In the genomic region with DNA sequence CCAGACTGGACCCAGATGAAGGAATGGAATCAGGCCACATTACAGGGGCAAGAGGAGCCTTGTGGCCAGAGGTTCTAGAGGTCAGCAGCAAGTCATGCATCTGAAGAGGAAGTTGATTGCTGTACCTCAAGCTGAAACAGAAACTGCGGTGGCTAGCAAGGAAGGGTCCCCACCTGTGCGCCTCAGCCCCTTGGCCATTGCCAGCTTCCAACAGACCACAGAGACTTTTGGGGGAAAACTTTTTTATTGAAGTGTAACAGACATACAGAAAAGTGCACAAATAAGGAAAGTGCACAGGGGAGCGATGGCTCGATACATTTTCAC, we compare ENCODE assay signal across 9 cellular contexts. TPM values are rescaled to one million over a fixed set of nuclear protein-coding genes. Genes with fewer than 3 reads are reported as not detected.
DNase-seq lines count a peak whose midpoint lies in the region; ATAC-seq and TF ChIP-seq lines count a peak whose summit lies in the region.
"Had no signal": no experiment of that assay in that cellular context is flagged by ENCODE, and none has a peak within 500 bp of the region (broad histone marks: within the 10 kb centered on the region; RNA-seq: fewer than 3 reads in every experiment).

No MANE protein-coding gene starts in this region.

- H3K4me1 Mint-ChIP-seq in immature natural killer cell, result peaks cover 6 to 9% of the 10 kb centered on the region in 2 donors
- H3K4me1 Mint-ChIP-seq in activated T-cell treated with anti-CD3 and anti-CD28 coated beads, Interleukin-2, amount 50 U/mL, for 72 hours (ENCODE audit: low read depth), result no peaks in the 10 kb centered on the region

- in situ Hi-C loops in GM13977 (cut with MboI; ENCODE audit: low pct_unique_long_range_greater_than_20kb, low sequenced_read_pairs, unreplicated experiment), result no loop called here

- H3K36me3 Mint-ChIP-seq in immature natural killer cell, result no peaks in the 10 kb centered on the region
- H3K36me3 Mint-ChIP-seq in activated T-cell treated with anti-CD3 and anti-CD28 coated beads, Interleukin-2, amount 50 U/mL, for 72 hours (ENCODE audit: insufficient read depth in 2 of 2), result no peaks in the 10 kb centered on the region

- no peaks in the 10 kb centered on the region for H3K9me3 Mint-ChIP-seq in immature natural killer cell
- no peaks in the 10 kb centered on the region for H3K9me3 Mint-ChIP-seq in activated T-cell treated with anti-CD3 and anti-CD28 coated beads, Interleukin-2, amount 50 U/mL, for 72 hours

- TF ChIP-seq CTCF in GM13977 (IDR thresholded peaks at IDR 0.05; ENCODE audit: extremely low read depth, insufficient read depth, missing control alignments), result no peak

- peaks cover 0 to 2% (median 0%) of the 10 kb centered on the region in 3 donors for H3K27me3 Mint-ChIP-seq in immature natural killer cell (ENCODE audit: low read depth in 3 of 3)
- peaks cover 18% of the 10 kb centered on the region for H3K27me3 Mint-ChIP-seq in activated T-cell treated with anti-CD3 and anti-CD28 coated beads, Interleukin-2, amount 50 U/mL, for 72 hours (ENCODE audit: low read depth)

- DNase-seq in GM13977 (ENCODE audit: low spot score), result peak; percentile 40
- DNase-seq in immature natural killer cell, result no peak
- no peak for DNase-seq in activated T-cell treated with anti-CD3 and anti-CD28 coated beads, Interleukin-2, amount 50 U/mL, for 72 hours
- no peak for DNase-seq in NCI-H510A treated with DMSO at 0.1 percent for 48 hours (lab: John Stamatoyannopoulos, UW)
- DNase-seq in activated CD8-positive, alpha-beta memory T cell treated with anti-CD3 and anti-CD28 coated beads, Interleukin-2, amount 50 U/mL, for 4 hours, result no peak
- DNase-seq in NCI-H1436 treated with DMSO at 0.1 percent for 48 hours (lab: John Stamatoyannopoulos, UW), result no peak
- DNase-seq: NCI-H146 had no signal

- peak overlapping the region in 3 of 6 donors; percentile 48 to 55 (median 50) for H3K27ac Mint-ChIP-seq in immature natural killer cell
- no peak overlapping the region for H3K27ac Mint-ChIP-seq in activated T-cell treated with anti-CD3 and anti-CD28 coated beads, Interleukin-2, amount 50 U/mL, for 72 hours

- H3K4me3 Mint-ChIP-seq in immature natural killer cell, result peak overlapping the region in 4 of 5 donors; percentile 29 to 65 (median 40)
- no peak overlapping the region for H3K4me3 Mint-ChIP-seq in activated T-cell treated with anti-CD3 and anti-CD28 coated beads, Interleukin-2, amount 50 U/mL, for 72 hours

- ATAC-seq in GM21528 (IDR thresholded peaks at IDR 0.05; ENCODE audit: low FRiP score, unreplicated experiment) (peak; percentile 79), HG03469 (IDR thresholded peaks at IDR 0.05; ENCODE audit: unreplicated experiment) (peak; percentile 67)
- no peak for ATAC-seq in activated T-cell treated with anti-CD3 and anti-CD28 coated beads, Interleukin-2, amount 50 U/mL, for 72 hours (replicated peaks in 1 of 2)

RNA-seq across cellular contexts. Expression of a gene that starts 26.8 kb away (rescaled TPM):
- 1 to 10 TPM; 2.5 to 9.1 (median 3.2) TPM for polyA plus RNA-seq in immature natural killer cell
- 10 to 100 TPM; 19.0 to 19.9 TPM for total RNA-seq in activated T-cell treated with anti-CD3 and anti-CD28 coated beads, Interleukin-2, amount 50 U/mL, for 72 hours

Comparison
In these comparisons a context has a peak if more than half of its experiments do, and no peak if none do; other contexts are left out.
1. ATAC-seq: peak in GM21528 (single experiment) and HG03469 (single experiment); none in activated T-cell treated with anti-CD3 and anti-CD28 coated beads, Interleukin-2, amount 50 U/mL, for 72 hours (0 of 2).
2. H3K4me3 Mint-ChIP-seq: peak in immature natural killer cell (4 of 5); none in activated T-cell treated with anti-CD3 and anti-CD28 coated beads, Interleukin-2, amount 50 U/mL, for 72 hours (0 of 2).